Comparison of ENCODE assay signal across 27 cellular contexts in the genomic region with DNA sequence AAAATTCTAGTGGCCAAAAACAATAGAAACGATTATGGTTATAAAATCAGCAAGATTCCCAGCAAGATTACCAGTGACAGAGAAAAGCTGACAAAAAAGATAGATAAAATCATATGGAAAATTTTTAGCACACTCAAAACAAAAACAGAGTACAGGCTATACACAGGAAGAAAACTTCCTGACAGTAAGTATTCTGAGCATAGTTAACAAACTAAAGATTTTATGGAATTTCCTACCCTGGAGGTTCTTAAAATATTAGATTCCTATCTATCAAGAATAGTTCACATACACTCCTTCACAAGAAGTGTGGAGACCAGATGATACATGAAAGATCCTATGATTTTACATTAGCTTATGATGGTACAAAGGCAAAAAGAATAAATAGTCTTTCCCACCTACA.
"Had no signal": no experiment of that assay in that cellular context is flagged by ENCODE, and none has a peak within 500 bp of the region (broad histone marks: within the 10 kb centered on the region; RNA-seq: fewer than 3 reads in every experiment).

No MANE protein-coding gene starts in this region.

- DNase-seq: activated CD4-positive, alpha-beta memory T cell treated with anti-CD3 and anti-CD28 coated beads for 36 hours; activated CD4-positive, alpha-beta T cell treated with anti-CD3 and anti-CD28 coated beads, Interleukin-2, amount 10 ng/mL, durations not matched to agents 24 days and 14 days; activated CD4-positive, CD25-positive, alpha-beta regulatory T cell treated with anti-CD3 and anti-CD28 coated beads, Interleukin-2, amount 50 U/mL, for 72 hours; activated CD8-positive, alpha-beta memory T cell treated with anti-CD3 and anti-CD28 coated beads, Interleukin-2, amount 50 U/mL, for 4 hours; activated gamma-delta T cell; activated naive CD4-positive, alpha-beta T cell treated with anti-CD3 and anti-CD28 coated beads, Interleukin-2, amount 10 ng/mL, durations not matched to agents 7 days and 5 days; activated naive CD8-positive, alpha-beta T cell treated with anti-CD3 and anti-CD28 coated beads, Interleukin-2, amount 10 ng/mL, durations not matched to agents 7 days and 5 days; activated T-cell treated with anti-CD3 and anti-CD28 coated beads, Interleukin-2, amount 50 U/mL, for 1 hour; cortex of kidney; endodermal cell; foreskin melanocyte; left ventricle myocardium superior; mammary epithelial cell; naive B cell; nucleus accumbens; posterior cingulate gyrus; right cardiac atrium; spleen; stimulated activated naive CD4-positive, alpha-beta T cell; T-helper 17 cell had no signal

- FAIRE-seq: urothelium cell line had no signal

- H3K27ac ChIP-seq: ascending aorta, esophagus muscularis mucosa, spleen, suprapubic skin, tibial nerve had no signal

- H3K27me3 ChIP-seq: ascending aorta, esophagus muscularis mucosa, spleen, suprapubic skin, tibial nerve had no signal

- H3K4me3 ChIP-seq: ascending aorta, esophagus muscularis mucosa, spleen, suprapubic skin, tibial nerve had no signal

- H3K27ac Mint-ChIP-seq: activated CD4-positive, alpha-beta memory T cell treated with anti-CD3 and anti-CD28 coated beads for 36 hours; activated CD4-positive, alpha-beta T cell treated with anti-CD3 and anti-CD28 coated beads, Interleukin-2, amount 10 ng/mL, durations not matched to agents 24 days and 14 days; activated naive CD4-positive, alpha-beta T cell treated with anti-CD3 and anti-CD28 coated beads, Interleukin-2, amount 10 ng/mL, durations not matched to agents 7 days and 5 days; activated naive CD8-positive, alpha-beta T cell treated with anti-CD3 and anti-CD28 coated beads, Interleukin-2, amount 10 ng/mL, durations not matched to agents 7 days and 5 days; endodermal cell; naive B cell had no signal

- H3K4me1 ChIP-seq: ascending aorta, tibial nerve had no signal

- H3K9me3 ChIP-seq: esophagus muscularis mucosa, suprapubic skin had no signal

- H3K27me3 Mint-ChIP-seq: activated CD4-positive, alpha-beta memory T cell treated with anti-CD3 and anti-CD28 coated beads for 36 hours; activated CD4-positive, alpha-beta T cell treated with anti-CD3 and anti-CD28 coated beads, Interleukin-2, amount 10 ng/mL, durations not matched to agents 24 days and 14 days; activated naive CD4-positive, alpha-beta T cell treated with anti-CD3 and anti-CD28 coated beads, Interleukin-2, amount 10 ng/mL, durations not matched to agents 7 days and 5 days; activated naive CD8-positive, alpha-beta T cell treated with anti-CD3 and anti-CD28 coated beads, Interleukin-2, amount 10 ng/mL, durations not matched to agents 7 days and 5 days; brain; naive B cell; T-helper 17 cell had no signal

- H3K9me3 Mint-ChIP-seq: endodermal cell, neural crest cell had no signal

- H3K4me3 Mint-ChIP-seq: activated CD4-positive, alpha-beta memory T cell treated with anti-CD3 and anti-CD28 coated beads for 36 hours; activated CD4-positive, alpha-beta T cell treated with anti-CD3 and anti-CD28 coated beads, Interleukin-2, amount 10 ng/mL, durations not matched to agents 24 days and 14 days; activated naive CD4-positive, alpha-beta T cell treated with anti-CD3 and anti-CD28 coated beads, Interleukin-2, amount 10 ng/mL, durations not matched to agents 7 days and 5 days; activated naive CD8-positive, alpha-beta T cell treated with anti-CD3 and anti-CD28 coated beads, Interleukin-2, amount 10 ng/mL, durations not matched to agents 7 days and 5 days; brain; endodermal cell; naive B cell; neural crest cell; T-helper 17 cell had no signal

- H3K4me1 Mint-ChIP-seq: activated naive CD4-positive, alpha-beta T cell treated with anti-CD3 and anti-CD28 coated beads, Interleukin-2, amount 10 ng/mL, durations not matched to agents 7 days and 5 days; naive B cell; neural crest cell; T-helper 17 cell had no signal
